In genomic region chr1:245825128-245825901, GRCh38 we compare ENCODE assay signal across 1 cellular context.
TF ChIP-seq lines count a peak whose summit lies in the region.

No MANE protein-coding gene starts in this region.

TF ChIP-seq in liver, 16 proteins besides CTCF, POLR2A, EP300 and RAD21 (continued from another document):
- TF ChIP-seq ZBTB33 (IDR thresholded peaks at IDR 0.05) (no peak), HNF4A (conservative IDR thresholded peaks at IDR 0.05) (no peak), SP1 (IDR thresholded peaks at IDR 0.05) (no peak), JUND (IDR thresholded peaks at IDR 0.05) (no peak), TAF1 (conservative IDR thresholded peaks at IDR 0.05) (no peak), RXRA (IDR thresholded peaks at IDR 0.05) (no peak)
